ENCODE assay signal across 25 cellular contexts in genomic region chr12:4417471-4417870, GRCh38. TPM values are rescaled to one million over a fixed set of nuclear protein-coding genes. Genes with fewer than 3 reads are reported as not detected.
DNase-seq lines count a peak whose midpoint lies in the region; ATAC-seq and TF ChIP-seq lines count a peak whose summit lies in the region.
"Had no signal": no experiment of that assay in that cellular context is flagged by ENCODE, and none has a peak within 500 bp of the region (broad histone marks: within the 10 kb centered on the region; RNA-seq: fewer than 3 reads in every experiment).

No MANE protein-coding gene starts in this region.

- H2BK15ac ChIP-seq in mesenchymal stem cell (ENCODE audit: low read depth, poor library complexity, severe bottlenecking) = no peak overlapping the region

- intact Hi-C loops in heart right ventricle (cut with DNase I) = loop anchor here in 1 of 10 donors (5.0 kb wide), 1 partner anchor 90 kb away; no protein-coding TSS in a partner anchor
- intact Hi-C loops in Right ventricle myocardium superior (cut with DNase I) = no loop called here
- intact Hi-C loops in esophagus muscularis mucosa (cut with DNase I) = no loop called here
- intact Hi-C loops in prostate gland (cut with DNase I) = no loop called here

- no peak overlapping the region for H3K4me2 ChIP-seq in mesenchymal stem cell (ENCODE audit: low read length, poor library complexity, severe bottlenecking)

- H4K91ac ChIP-seq in mesenchymal stem cell (ENCODE audit: low read length) = no peak overlapping the region

- no peak overlapping the region for H3K14ac ChIP-seq in mesenchymal stem cell (ENCODE audit: low read length in 2 of 2)

- no peak overlapping the region for H2AFZ ChIP-seq in mesenchymal stem cell (ENCODE audit: low read depth, low read length)
- H2AFZ ChIP-seq: parathyroid adenoma had no signal

- no peak overlapping the region for H3K4ac ChIP-seq in mesenchymal stem cell (ENCODE audit: low read depth in 1 of 2, low read length in 2 of 2)

- peaks cover 0 to 28% (median 19%) of the 10 kb centered on the region in 7 donors for H3K27me3 ChIP-seq in heart right ventricle
- no peaks in the 10 kb centered on the region for H3K27me3 ChIP-seq in esophagus muscularis mucosa
- H3K27me3 ChIP-seq in prostate gland (replicated peaks; ENCODE audit: insufficient read depth) = peaks cover 2% of the 10 kb centered on the region
- H3K27me3 ChIP-seq in mesenchymal stem cell (ENCODE audit: control insufficient read depth in 1 of 2, insufficient read depth in 1 of 2, low read length in 2 of 2) = peaks cover 42 to 74% of the 10 kb centered on the region in 2 experiments
- H3K27me3 ChIP-seq: cardiac muscle cell, right lobe of liver had no signal

- H2BK12ac ChIP-seq in mesenchymal stem cell (ENCODE audit: low read length in 2 of 2) = no peak overlapping the region

- TF ChIP-seq EP300 in esophagus muscularis mucosa (IDR thresholded peaks at IDR 0.05) = no peak

- no peak overlapping the region for H2BK120ac ChIP-seq in mesenchymal stem cell (ENCODE audit: low read depth, low read length)

- H2AK5ac ChIP-seq in mesenchymal stem cell (ENCODE audit: low read length, severe bottlenecking) = no peak overlapping the region

- peak in 6 of 8 donors; percentile 33 to 81 (median 65) for ATAC-seq in heart right ventricle
- no peak for ATAC-seq in Right ventricle myocardium superior (ENCODE audit: poor library complexity)
- ATAC-seq in HG02884 (IDR thresholded peaks at IDR 0.05; ENCODE audit: unreplicated experiment) = no peak
- ATAC-seq: naive thymus-derived CD8-positive, alpha-beta T cell; upper lobe of right lung had no signal

- no peak overlapping the region for H3K9ac ChIP-seq in mesenchymal stem cell (ENCODE audit: low read length)
- H3K9ac ChIP-seq: parathyroid adenoma had no signal

- H3K9me3 ChIP-seq in heart right ventricle = no peaks in the 10 kb centered on the region
- H3K9me3 ChIP-seq in esophagus muscularis mucosa = no peaks in the 10 kb centered on the region
- H3K9me3 ChIP-seq in prostate gland = no peaks in the 10 kb centered on the region
- H3K9me3 ChIP-seq in mesenchymal stem cell (ENCODE audit: control insufficient read depth, low read length) = no peaks in the 10 kb centered on the region
- H3K9me3 ChIP-seq: right lobe of liver, upper lobe of right lung had no signal

- 46 to 49% methylated on average over 6 of the region's 6 CpGs for WGBS in heart right ventricle, 2 donors
- WGBS in esophagus muscularis mucosa = 53% methylated on average over 6 of the region's 6 CpGs
- 42% methylated on average over 6 of the region's 6 CpGs for WGBS in prostate gland
- WGBS in mesenchymal stem cell = 85% methylated on average over 6 of the region's 6 CpGs

- no peak overlapping the region for H3K23ac ChIP-seq in mesenchymal stem cell (ENCODE audit: low read length in 2 of 2)

- no peak overlapping the region for H2BK5ac ChIP-seq in mesenchymal stem cell (ENCODE audit: low read depth, low read length, poor library complexity, severe bottlenecking)

- no peak overlapping the region for H3K18ac ChIP-seq in mesenchymal stem cell (ENCODE audit: low read depth in 1 of 2, low read length in 2 of 2)

- no peak overlapping the region for H4K8ac ChIP-seq in mesenchymal stem cell (ENCODE audit: low read length)

- DNase-seq in heart right ventricle = peak in 1 of 2 donors; percentile 30
- DNase-seq in Right ventricle myocardium superior = no peak
- no peak for DNase-seq in esophagus muscularis mucosa (ENCODE audit: extremely low spot score)
- no peak for DNase-seq in prostate gland (ENCODE audit: low spot score)
- DNase-seq in stimulated activated CD4-positive, alpha-beta T cell treated with anti-CD3 and anti-CD28 coated beads, Interleukin-4, amount 100 ng/mL, for 24 hours = no peak
- DNase-seq in mesenchymal stem cell = no peak
- no peak for DNase-seq in stimulated activated naive CD4-positive, alpha-beta T cell (lab: John Stamatoyannopoulos, UW)
- DNase-seq: activated CD4-positive, alpha-beta T cell treated with anti-CD3 and anti-CD28 coated beads for 48 hours; activated naive CD4-positive, alpha-beta T cell treated with anti-CD3 and anti-CD28 coated beads, Interleukin-2, amount 10 ng/mL, durations not matched to agents 7 days and 5 days; amygdala; DMS79; GF-D8; MM.1S; naive thymus-derived CD8-positive, alpha-beta T cell; NCI-H1417 treated with DMSO at 0.1 percent for 48 hours; NCI-H2081 treated with DMSO at 0.1 percent for 48 hours; NCI-H446 treated with DMSO at 0.1 percent for 48 hours; right lobe of liver; T-helper 2 cell; upper lobe of right lung had no signal

- no peak overlapping the region for H3K4me3 ChIP-seq in heart right ventricle
- peak overlapping the region; percentile 15 to 35 (median 24) for H3K4me3 ChIP-seq in esophagus muscularis mucosa
- no peak overlapping the region for H3K4me3 ChIP-seq in prostate gland
- H3K4me3 ChIP-seq in mesenchymal stem cell (ENCODE audit: insufficient read depth in 1 of 2, low read depth in 1 of 2, low read length in 2 of 2) = peak overlapping the region in 1 of 2 experiments; percentile 7
- H3K4me3 ChIP-seq: cardiac muscle cell, right lobe of liver, SK-N-MC, upper lobe of right lung had no signal

- H3K27ac ChIP-seq in heart right ventricle (peak overlapping the region in 3 of 10 donors; percentile 32 to 60 (median 42)), esophagus muscularis mucosa (replicated peaks in 1 of 4) (peak overlapping the region; percentile 77 to 88 (median 82)), prostate gland (peak overlapping the region; percentile 58 to 71), mesenchymal stem cell (ENCODE audit: low read length, poor library complexity, severe bottlenecking) (no peak overlapping the region)
- H3K27ac ChIP-seq: cardiac muscle cell, parathyroid adenoma, right lobe of liver, SK-N-MC, upper lobe of right lung had no signal

- TF ChIP-seq POLR2A in esophagus muscularis mucosa (IDR thresholded peaks at IDR 0.05; ENCODE audit: low read depth) = no peak
- no peak for TF ChIP-seq POLR2A in prostate gland (IDR thresholded peaks at IDR 0.05)

- TF ChIP-seq CTCF in heart right ventricle (IDR thresholded peaks at IDR 0.05) (no peak), esophagus muscularis mucosa (IDR thresholded peaks at IDR 0.05) (no peak), prostate gland (IDR thresholded peaks at IDR 0.05) (no peak)

- peaks cover 0 to 24% (median 9%) of the 10 kb centered on the region in 9 donors for H3K4me1 ChIP-seq in heart right ventricle
- H3K4me1 ChIP-seq in esophagus muscularis mucosa = peaks cover 0 to 32% (median 29%) of the 10 kb centered on the region in 4 donors
- H3K4me1 ChIP-seq in prostate gland (replicated peaks) = no peaks in the 10 kb centered on the region
- H3K4me1 ChIP-seq in mesenchymal stem cell (ENCODE audit: control insufficient read depth, insufficient read depth, low read depth, low read length) = peaks cover 2% of the 10 kb centered on the region
- H3K4me1 ChIP-seq: right lobe of liver, upper lobe of right lung had no signal

- H3K79me1 ChIP-seq in mesenchymal stem cell (replicated peaks; ENCODE audit: low read length, poor library complexity, severe bottlenecking) = no peaks in the 10 kb centered on the region

- no peaks in the 10 kb centered on the region for H3K36me3 ChIP-seq in heart right ventricle
- no peaks in the 10 kb centered on the region for H3K36me3 ChIP-seq in esophagus muscularis mucosa
- H3K36me3 ChIP-seq in prostate gland = no peaks in the 10 kb centered on the region
- H3K36me3 ChIP-seq in mesenchymal stem cell (ENCODE audit: control insufficient read depth in 1 of 2, insufficient read depth in 2 of 2, low read depth in 1 of 2, low read length in 2 of 2) = no peaks in the 10 kb centered on the region
- H3K36me3 ChIP-seq: cardiac muscle cell, right lobe of liver, upper lobe of right lung had no signal

RNA-seq across cellular contexts. Expression of gene FGF6, which starts 28.1 kb away (rescaled TPM):
- total RNA-seq in heart right ventricle = not detected
- not detected for polyA plus RNA-seq in heart right ventricle
- total RNA-seq in Right ventricle myocardium superior = not detected
- total RNA-seq in esophagus muscularis mucosa = not detected
- not detected for total RNA-seq in prostate gland
- polyA plus RNA-seq in mesenchymal stem cell (2013, experiment 1 of 2) = not detected
- polyA plus RNA-seq in mesenchymal stem cell (2013, experiment 2 of 2) = not detected
- total RNA-seq: cardiac muscle cell; naive thymus-derived CD8-positive, alpha-beta T cell; right lobe of liver; RPMI7951; upper lobe of right lung had no signal
- polyA plus RNA-seq: cardiac muscle cell; naive thymus-derived CD8-positive, alpha-beta T cell had no signal

RNA-seq across cellular contexts. Expression of gene FGF23, which starts 38.0 kb away (rescaled TPM):
- total RNA-seq in heart right ventricle = under 1 TPM in 4 of 10 donors, not detected in 6; 0.11 to 0.76 (median 0.23) TPM
- polyA plus RNA-seq in heart right ventricle = under 1 TPM in 1 of 2 donors, not detected in 1; 0.01 TPM
- not detected for total RNA-seq in Right ventricle myocardium superior
- not detected for total RNA-seq in esophagus muscularis mucosa
- total RNA-seq in prostate gland = not detected
- polyA plus RNA-seq in mesenchymal stem cell (2013, experiment 1 of 2) = not detected
- not detected for polyA plus RNA-seq in mesenchymal stem cell (2013, experiment 2 of 2)
- total RNA-seq: naive thymus-derived CD8-positive, alpha-beta T cell; RPMI7951; upper lobe of right lung had no signal
- polyA plus RNA-seq: naive thymus-derived CD8-positive, alpha-beta T cell had no signal

Comparison
In these comparisons a context has a peak if more than half of its experiments do, and no peak if none do; other contexts are left out.
1. ATAC-seq: peak in heart right ventricle (6 of 8); none in Right ventricle myocardium superior (single experiment) and HG02884 (single experiment).
2. H3K4me3 ChIP-seq: peak in esophagus muscularis mucosa (4 of 4); none in heart right ventricle (0 of 10) and prostate gland (0 of 2).